In the genomic region with DNA sequence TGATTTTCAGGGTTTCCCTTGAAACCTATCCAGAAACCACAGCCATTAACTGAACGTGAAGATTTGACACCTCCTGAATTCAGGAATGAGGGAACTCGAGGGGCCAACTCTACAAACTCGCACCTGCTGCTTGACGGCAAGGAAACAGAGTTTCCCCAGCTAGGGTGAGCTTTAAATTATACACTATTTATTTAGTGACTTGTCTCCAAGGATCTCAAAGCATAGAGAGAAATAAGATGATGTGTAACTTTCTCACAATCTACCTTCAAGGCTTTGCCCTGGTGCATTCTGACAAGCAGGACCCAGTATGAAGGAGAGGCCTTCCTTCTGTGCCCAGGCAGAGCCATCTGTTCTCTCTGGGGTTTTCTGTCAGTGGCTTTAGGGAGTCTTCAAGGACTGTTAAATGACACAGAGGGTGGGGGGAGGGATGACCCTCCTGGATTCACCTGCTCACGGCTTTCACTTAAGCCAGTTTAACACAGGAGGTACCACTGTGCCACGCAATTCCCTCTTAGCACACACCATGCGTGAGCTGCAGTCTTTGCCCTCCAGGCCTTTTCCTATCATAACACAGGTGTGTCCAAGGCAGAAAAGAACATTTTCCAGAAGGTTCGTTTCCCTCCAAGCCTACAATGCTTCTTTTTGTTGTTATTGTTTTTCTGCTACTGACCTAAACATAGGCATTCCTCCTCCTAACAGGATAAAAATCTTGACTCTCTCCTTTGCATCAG, we compare ENCODE assay signal across 9 cellular contexts. TPM values are rescaled to one million over a fixed set of nuclear protein-coding genes. Genes with fewer than 3 reads are reported as not detected.
DNase-seq lines count a peak whose midpoint lies in the region; ATAC-seq, FAIRE-seq and TF ChIP-seq lines count a peak whose summit lies in the region.
"Had no signal": no experiment of that assay in that cellular context is flagged by ENCODE, and none has a peak within 500 bp of the region (broad histone marks: within the 10 kb centered on the region; RNA-seq: fewer than 3 reads in every experiment).

No MANE protein-coding gene starts in this region.

- peaks cover 59% of the 10 kb centered on the region for H3K4me1 Mint-ChIP-seq in nephron progenitor cell
- H3K4me1 Mint-ChIP-seq in activated CD8-positive, alpha-beta memory T cell treated with anti-CD3 and anti-CD28 coated beads, Interleukin-2, amount 10 ng/mL, durations not matched to agents 7 days and 5 days: no peaks in the 10 kb centered on the region

- no peak for TF ChIP-seq POLR2A in A549 (IDR thresholded peaks at IDR 0.05; ENCODE audit: low read length)

- no peak for TF ChIP-seq RAD21 in A549 (conservative IDR thresholded peaks at IDR 0.05 in 1 of 2, IDR thresholded peaks at IDR 0.05 in 1 of 2)

- H3K9me3 ChIP-seq in A549 (no peaks in the 10 kb centered on the region), HUES48 (ENCODE audit: control insufficient read depth, insufficient read depth, low read length) (no peaks in the 10 kb centered on the region), small intestine (ENCODE audit: control insufficient read depth, low read depth) (no peaks in the 10 kb centered on the region)

- peaks cover 8% of the 10 kb centered on the region for H3K27me3 Mint-ChIP-seq in nephron progenitor cell (ENCODE audit: low read depth, poor library complexity)
- H3K27me3 Mint-ChIP-seq in activated CD8-positive, alpha-beta memory T cell treated with anti-CD3 and anti-CD28 coated beads, Interleukin-2, amount 10 ng/mL, durations not matched to agents 7 days and 5 days: peaks cover 39% of the 10 kb centered on the region

- no peak overlapping the region for H3K9ac ChIP-seq in HUES48 (ENCODE audit: low read depth, low read length)

- H3K27me3 ChIP-seq in HUES48 (ENCODE audit: control insufficient read depth, insufficient read depth, low read length) (peaks cover 97% of the 10 kb centered on the region), small intestine (ENCODE audit: control insufficient read depth in 2 of 2, insufficient read depth in 2 of 2, low read length in 2 of 2) (no peaks in the 10 kb centered on the region)

- H3K4me3 ChIP-seq in A549: peak overlapping the region; percentile 72
- peak overlapping the region; percentile 67; the same call in 1 of the 2 replicates for H3K4me3 ChIP-seq in HUES48 (ENCODE audit: low read depth, low read length)
- peak overlapping the region; percentile 89 for H3K4me3 ChIP-seq in coronary artery
- no peak overlapping the region for H3K4me3 ChIP-seq in small intestine (ENCODE audit: low read depth in 1 of 2, low read length in 2 of 2)

- H3K4me1 ChIP-seq in A549: peaks cover 74% of the 10 kb centered on the region
- H3K4me1 ChIP-seq in HUES48 (ENCODE audit: control insufficient read depth, insufficient read depth, low read length): peaks cover 76% of the 10 kb centered on the region
- peaks cover 0 to 4% of the 10 kb centered on the region in 2 donors for H3K4me1 ChIP-seq in small intestine (ENCODE audit: control insufficient read depth in 2 of 2, insufficient read depth in 1 of 2, low read depth in 1 of 2, low read length in 1 of 2)

- DNase-seq in A549 (ENCODE audit: low read depth in 1 of 2, low spot score in 1 of 2): no peak
- DNase-seq in coronary artery (ENCODE audit: low spot score): no peak
- no peak for DNase-seq in nephron progenitor cell
- no peak for DNase-seq in activated CD8-positive, alpha-beta memory T cell treated with anti-CD3 and anti-CD28 coated beads, Interleukin-2, amount 10 ng/mL, durations not matched to agents 7 days and 5 days
- DNase-seq in SW 1271 (lab: John Stamatoyannopoulos, UW): no peak
- DNase-seq in small intestine: no peak
- DNase-seq in superior temporal gyrus (ENCODE audit: extremely low spot score): no peak
- DNase-seq: NCI-H748 treated with DMSO at 0.1 percent for 48 hours had no signal

- 62% methylated on average over 8 of the region's 8 CpGs for WGBS in A549 (ENCODE audit: missing lambda C conversion rate)
- WGBS in small intestine, 3 donors: 38 to 63% (median 49%) methylated on average over 8 of the region's 8 CpGs

- peak overlapping the region; percentile 99 for H3K27ac ChIP-seq in A549
- H3K27ac ChIP-seq in HUES48 (ENCODE audit: low read depth, low read length): no peak overlapping the region
- peak overlapping the region; percentile 98 to 99 for H3K27ac ChIP-seq in coronary artery
- peak overlapping the region in 1 of 2 donors; percentile 36 for H3K27ac ChIP-seq in small intestine (ENCODE audit: low read depth in 1 of 2, low read length in 1 of 2)

- H3K4me2 ChIP-seq in A549: peak overlapping the region; percentile 96

- H3K4me3 Mint-ChIP-seq in nephron progenitor cell: peak overlapping the region; percentile 87
- no peak overlapping the region for H3K4me3 Mint-ChIP-seq in activated CD8-positive, alpha-beta memory T cell treated with anti-CD3 and anti-CD28 coated beads, Interleukin-2, amount 10 ng/mL, durations not matched to agents 7 days and 5 days

- no peak for FAIRE-seq in A549 (lab: Jason Lieb, UNC)
- no peak for FAIRE-seq in small intestine (lab: Jason Lieb, UNC)

- POLR2A ChIA-PET in A549 (lab: Yijun Ruan, JAX): interaction anchor here (0.7 to 1.4 kb wide), 3 partner anchors 8 to 26 kb away, joined by 3 to 5 read pairs (median 4); no protein-coding TSS in a partner anchor

- no peak for TF ChIP-seq EP300 in A549 (IDR thresholded peaks at IDR 0.05)

- TF ChIP-seq CTCF in A549 (IDR thresholded peaks at IDR 0.05) (no peak), coronary artery (IDR thresholded peaks at IDR 0.05) (no peak), nephron progenitor cell (IDR thresholded peaks at IDR 0.05) (no peak)

- no peaks in the 10 kb centered on the region for H3K36me3 Mint-ChIP-seq in nephron progenitor cell (ENCODE audit: low read depth)
- H3K36me3 Mint-ChIP-seq in activated CD8-positive, alpha-beta memory T cell treated with anti-CD3 and anti-CD28 coated beads, Interleukin-2, amount 10 ng/mL, durations not matched to agents 7 days and 5 days: no peaks in the 10 kb centered on the region

- peak overlapping the region; percentile 46 for H3K27ac Mint-ChIP-seq in nephron progenitor cell
- H3K27ac Mint-ChIP-seq in activated CD8-positive, alpha-beta memory T cell treated with anti-CD3 and anti-CD28 coated beads, Interleukin-2, amount 10 ng/mL, durations not matched to agents 7 days and 5 days: no peak overlapping the region

- CTCF ChIA-PET in A549 (lab: Yijun Ruan, JAX): interaction anchor here (0.6 to 2.1 kb wide), 5 partner anchors 22 to 214 kb away, joined by 3 to 10 read pairs (median 5); no protein-coding TSS in a partner anchor
- CTCF ChIA-PET in activated CD8-positive, alpha-beta memory T cell treated with anti-CD3 and anti-CD28 coated beads, Interleukin-2, amount 10 ng/mL, durations not matched to agents 7 days and 5 days (lab: Charles Lee): no interaction called here

- ATAC-seq in A549: peak in 1 of 2 experiments; percentile 12; a peak in 2 of 6 replicates
- ATAC-seq in activated CD8-positive, alpha-beta memory T cell treated with anti-CD3 and anti-CD28 coated beads, Interleukin-2, amount 10 ng/mL, durations not matched to agents 7 days and 5 days: no peak

- H3K9me3 Mint-ChIP-seq in nephron progenitor cell: no peaks in the 10 kb centered on the region
- H3K9me3 Mint-ChIP-seq in activated CD8-positive, alpha-beta memory T cell treated with anti-CD3 and anti-CD28 coated beads, Interleukin-2, amount 10 ng/mL, durations not matched to agents 7 days and 5 days (ENCODE audit: low read depth): no peaks in the 10 kb centered on the region

- H3K36me3 ChIP-seq in HUES48 (ENCODE audit: control insufficient read depth, insufficient read depth, low read length): no peaks in the 10 kb centered on the region
- no peaks in the 10 kb centered on the region for H3K36me3 ChIP-seq in small intestine (ENCODE audit: control insufficient read depth in 2 of 2, insufficient read depth in 2 of 2, low read length in 2 of 2)

TF ChIP-seq in A549, 52 proteins besides CTCF, POLR2A, EP300 and RAD21:
- TF ChIP-seq CHD2 (IDR thresholded peaks at IDR 0.05; ENCODE audit: low read length, partially characterized antibody): no peak
- no peak for TF ChIP-seq NR3C1 (IDR thresholded peaks at IDR 0.05)
- no peak for TF ChIP-seq CBX8 (IDR thresholded peaks at IDR 0.05)
- no peak for TF ChIP-seq FOSL2 (IDR thresholded peaks at IDR 0.05)
- TF ChIP-seq FOSL2 (CRISPR knock-in tag; IDR thresholded peaks at IDR 0.05): no peak
- TF ChIP-seq CBX2 (IDR thresholded peaks at IDR 0.05; ENCODE audit: borderline replicate concordance, low read depth): no peak
- TF ChIP-seq, protein P1, sequence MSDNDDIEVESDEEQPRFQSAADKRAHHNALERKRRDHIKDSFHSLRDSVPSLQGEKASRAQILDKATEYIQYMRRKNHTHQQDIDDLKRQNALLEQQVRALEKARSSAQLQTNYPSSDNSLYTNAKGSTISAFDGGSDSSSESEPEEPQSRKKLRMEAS (IDR thresholded peaks at IDR 0.05): no peak
- no peak for TF ChIP-seq HDAC2 (IDR thresholded peaks at IDR 0.05)
TF ChIP-seq in A549: peak in this region for 0.

RNA-seq across cellular contexts. Expression of gene ZFHX3, which starts 1.3 kb away (rescaled TPM):
- polyA plus RNA-seq in A549 (2011; rRNA removed) (6.5 and 11.0 TPM in 2 replicates), A549 (2017; fragmentation: RNase III; extraction: RNeasy Plus Mini Kit Qiagen cat#74134 plus additional on column Dnase treatment) (3.9 to 4.0 TPM (median 3.9 TPM) in 3 replicates), small intestine (1 to 10 TPM in 1 of 3 donors, under 1 TPM in 2; 0.45 to 4.9 (median 0.54) TPM)
- 2.9 and 4.0 TPM in 2 replicates for polyA plus RNA-seq in A549 (2012; cell fraction: cytosol; rRNA removed)
- polyA plus RNA-seq in A549 (2012; cell fraction: nucleus; rRNA removed): 4.6 and 5.1 TPM in 2 replicates
- 25.9 and 28.7 TPM in 2 replicates for polyA minus RNA-seq in A549 (2011; rRNA and poly(A)+ RNA removed)
- 1 to 10 TPM in 1 of 2 experiments, under 1 TPM in 1; 0.32 to 1.9 TPM for total RNA-seq in activated CD8-positive, alpha-beta memory T cell treated with anti-CD3 and anti-CD28 coated beads, Interleukin-2, amount 10 ng/mL, durations not matched to agents 7 days and 5 days

Comparison
In these comparisons a context has a peak if more than half of its experiments do, and no peak if none do; other contexts are left out.
1. H3K4me3 ChIP-seq: peak in A549 (single experiment), HUES48 (single experiment) and coronary artery (single experiment); none in small intestine (0 of 2).